1 cellular context compared by ENCODE assay signal in the genomic region with DNA sequence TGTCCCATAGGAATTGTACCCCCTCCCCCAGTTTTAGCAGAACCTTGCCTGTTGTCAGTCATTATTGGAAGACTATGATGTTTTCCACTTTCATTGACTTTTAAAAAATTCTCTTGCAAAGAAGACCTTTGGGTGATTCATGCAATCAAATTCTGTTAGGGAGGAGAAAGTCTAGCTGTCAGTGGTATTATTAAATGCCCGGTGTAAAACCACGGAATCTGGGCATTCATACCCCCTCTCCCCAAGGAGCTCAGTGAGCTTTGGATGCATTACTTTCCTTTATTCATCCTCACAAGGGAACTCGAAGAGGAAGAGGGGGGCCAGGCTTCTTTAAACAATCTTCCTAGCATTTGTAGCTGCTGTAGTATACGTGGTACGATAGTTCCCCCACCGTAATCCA.
TF ChIP-seq lines count a peak whose summit lies in the region.

No MANE protein-coding gene starts in this region.

TF ChIP-seq in HCT116, 20 proteins besides CTCF, POLR2A, EP300 and RAD21 (continued from another document):
- TF ChIP-seq, protein P1, sequence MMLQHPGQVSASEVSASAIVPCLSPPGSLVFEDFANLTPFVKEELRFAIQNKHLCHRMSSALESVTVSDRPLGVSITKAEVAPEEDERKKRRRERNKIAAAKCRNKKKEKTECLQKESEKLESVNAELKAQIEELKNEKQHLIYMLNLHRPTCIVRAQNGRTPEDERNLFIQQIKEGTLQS (IDR thresholded peaks at IDR 0.05): no peak
- TF ChIP-seq JUND (IDR thresholded peaks at IDR 0.05) (no peak), TCF7L2 (IDR thresholded peaks at IDR 0.05; ENCODE audit: borderline replicate concordance, extremely low read depth, insufficient read depth, insufficient read length) (no peak), ZNF274 (IDR thresholded peaks at IDR 0.05; ENCODE audit: low read depth, low read length) (no peak), SP1 (IDR thresholded peaks at IDR 0.05; ENCODE audit: low read depth) (no peak; the same call in 1 of the 2 replicates)
